26 cellular contexts compared by ENCODE assay signal in the genomic region with DNA sequence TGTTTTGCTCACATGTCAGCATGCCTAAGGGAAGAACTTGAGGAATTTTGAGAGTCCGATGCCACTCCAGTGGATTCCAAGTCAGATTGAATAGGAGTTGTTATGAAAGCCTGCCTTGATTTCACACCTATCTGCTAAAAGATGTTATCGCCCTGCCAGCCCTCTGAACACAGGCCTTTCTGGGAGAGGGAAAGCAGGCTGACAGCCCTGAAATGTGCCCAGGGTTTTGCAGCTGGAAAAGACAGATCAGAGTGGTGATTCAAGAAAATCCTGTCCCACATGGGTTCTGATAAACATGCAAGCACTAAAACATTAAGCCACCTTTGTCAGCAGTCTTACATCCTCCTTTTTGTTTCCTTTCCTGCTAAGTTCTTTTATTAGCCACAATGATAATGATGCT.
A peak's percentile ranks its signal among the peaks of the same experiment; 100 is the strongest.
DNase-seq lines count a peak whose midpoint lies in the region; ATAC-seq and TF ChIP-seq lines count a peak whose summit lies in the region.
"Had no signal": no experiment of that assay in that cellular context is flagged by ENCODE, and none has a peak within 500 bp of the region (broad histone marks: within the 10 kb centered on the region; RNA-seq: fewer than 3 reads in every experiment).

No MANE protein-coding gene starts in this region.

- 0 out of 2 replicates have a peak, but pooled peaks have one; percentile 12 for TF ChIP-seq RAD21 in SK-N-SH (IDR thresholded peaks at IDR 0.05; ENCODE audit: low read length)

- 36% methylated on average over 2 of the region's 2 CpGs for WGBS in SK-N-SH (ENCODE audit: low lambda C conversion rate)

- no peaks in the 10 kb centered on the region for H4K20me1 ChIP-seq in SK-N-SH (ENCODE audit: insufficient read depth)

- CTCF ChIA-PET in SK-N-SH (lab: Yijun Ruan, JAX), result no interaction called here

- no peak overlapping the region for H3K4me3 Mint-ChIP-seq in activated naive CD4-positive, alpha-beta T cell treated with anti-CD3 and anti-CD28 coated beads, Interleukin-2, amount 50 U/mL, for 24 hours
- no peak overlapping the region for H3K4me3 Mint-ChIP-seq in chondrocyte (ENCODE audit: unreplicated experiment)
- H3K4me3 Mint-ChIP-seq: CD8-positive, alpha-beta memory T cell had no signal

- no peaks in the 10 kb centered on the region for H3K9me3 ChIP-seq in SK-N-SH

- H3K27me3 Mint-ChIP-seq in activated naive CD4-positive, alpha-beta T cell treated with anti-CD3 and anti-CD28 coated beads, Interleukin-2, amount 50 U/mL, for 24 hours, result no peaks in the 10 kb centered on the region
- no peaks in the 10 kb centered on the region for H3K27me3 Mint-ChIP-seq in chondrocyte (ENCODE audit: low read depth)
- H3K27me3 Mint-ChIP-seq: CD8-positive, alpha-beta memory T cell had no signal

- H3K27ac Mint-ChIP-seq in activated naive CD4-positive, alpha-beta T cell treated with anti-CD3 and anti-CD28 coated beads, Interleukin-2, amount 50 U/mL, for 24 hours, result peak overlapping the region; percentile 11
- no peak overlapping the region for H3K27ac Mint-ChIP-seq in activated naive CD4-positive, alpha-beta T cell treated with anti-CD3 and anti-CD28 coated beads, Interleukin-2, amount 50 U/mL, for 72 hours
- H3K27ac Mint-ChIP-seq in chondrocyte (ENCODE audit: unreplicated experiment), result no peak overlapping the region
- H3K27ac Mint-ChIP-seq: CD8-positive, alpha-beta memory T cell had no signal

- H3F3A ChIP-seq in SK-N-SH (replicated peaks; ENCODE audit: insufficient read depth), result no peaks in the 10 kb centered on the region

- H3K9me3 Mint-ChIP-seq in activated naive CD4-positive, alpha-beta T cell treated with anti-CD3 and anti-CD28 coated beads, Interleukin-2, amount 50 U/mL, for 24 hours, result no peaks in the 10 kb centered on the region
- peaks cover 2 to 14% of the 10 kb centered on the region in 2 donors for H3K9me3 Mint-ChIP-seq in activated naive CD4-positive, alpha-beta T cell treated with anti-CD3 and anti-CD28 coated beads, Interleukin-2, amount 50 U/mL, for 72 hours
- no peaks in the 10 kb centered on the region for H3K9me3 Mint-ChIP-seq in chondrocyte (ENCODE audit: low read depth)

- no peaks in the 10 kb centered on the region for H3K4me1 Mint-ChIP-seq in activated naive CD4-positive, alpha-beta T cell treated with anti-CD3 and anti-CD28 coated beads, Interleukin-2, amount 50 U/mL, for 24 hours
- H3K4me1 Mint-ChIP-seq in chondrocyte (ENCODE audit: low read depth), result no peaks in the 10 kb centered on the region
- H3K4me1 Mint-ChIP-seq: CD8-positive, alpha-beta memory T cell had no signal

- no peaks in the 10 kb centered on the region for H3K79me2 ChIP-seq in SK-N-SH (ENCODE audit: insufficient read depth)

- H3K27me3 ChIP-seq in SK-N-SH (ENCODE audit: insufficient read depth), result no peaks in the 10 kb centered on the region

- H3K36me3 Mint-ChIP-seq in activated naive CD4-positive, alpha-beta T cell treated with anti-CD3 and anti-CD28 coated beads, Interleukin-2, amount 50 U/mL, for 24 hours, result no peaks in the 10 kb centered on the region
- no peaks in the 10 kb centered on the region for H3K36me3 Mint-ChIP-seq in activated naive CD4-positive, alpha-beta T cell treated with anti-CD3 and anti-CD28 coated beads, Interleukin-2, amount 50 U/mL, for 72 hours
- H3K36me3 Mint-ChIP-seq in chondrocyte (ENCODE audit: low read depth), result no peaks in the 10 kb centered on the region
- H3K36me3 Mint-ChIP-seq: CD8-positive, alpha-beta memory T cell had no signal

- no peaks in the 10 kb centered on the region for H3K9me2 ChIP-seq in SK-N-SH

- no peak overlapping the region for H3K4me3 ChIP-seq in SK-N-SH (ENCODE audit: low read depth in 2 of 2, low read length in 1 of 2)
- H3K4me3 ChIP-seq: SK-N-MC had no signal

- no peak overlapping the region for H2AFZ ChIP-seq in SK-N-SH (ENCODE audit: low read depth)

- peak in 1 of 2 experiments; percentile 48; a peak in 2 of 4 replicates for TF ChIP-seq EP300 in SK-N-SH (IDR thresholded peaks at IDR 0.05; ENCODE audit: borderline replicate concordance in 1 of 2, low read depth in 1 of 2, low read length in 1 of 2)

- H3K9ac ChIP-seq in SK-N-SH, result no peak overlapping the region
- H3K9ac ChIP-seq: KMS-11 had no signal

- TF ChIP-seq CTCF in SK-N-SH (IDR thresholded peaks at IDR 0.05) (no peak), chondrocyte (IDR thresholded peaks at IDR 0.05) (no peak)

- no peaks in the 10 kb centered on the region for H3K36me3 ChIP-seq in SK-N-SH (replicated peaks in 1 of 2; ENCODE audit: control insufficient read depth in 1 of 2, insufficient read depth in 2 of 2, low read length in 1 of 2)

- no peak for DNase-seq in activated naive CD4-positive, alpha-beta T cell treated with anti-CD3 and anti-CD28 coated beads, Interleukin-2, amount 50 U/mL, for 72 hours (ENCODE audit: low spot score in 2 of 2)
- DNase-seq in SK-N-SH (peak; percentile 17), chondrocyte (ENCODE audit: low spot score) (no peak)
- no peak for DNase-seq in stimulated activated CD4-positive, alpha-beta T cell treated with anti-CD3 and anti-CD28 coated beads, Interleukin-4, amount 100 ng/mL, for 24 hours
- DNase-seq: 8988T; Calu3; CD8-positive, alpha-beta memory T cell; DMS153; GOT3; HCEC 1CT; IMR-90; NCI-H1105; NCI-H146; NCI-H2029; NCI-H2171; NCI-H345; NCI-H524 treated with DMSO at 0.1 percent for 48 hours; NCI-H82; OCI-M1; Right ventricle myocardium superior had no signal

- no peak for ATAC-seq in activated naive CD4-positive, alpha-beta T cell treated with anti-CD3 and anti-CD28 coated beads, Interleukin-2, amount 50 U/mL, for 72 hours
- ATAC-seq in esophagus mucosa (peak; percentile 60), HG03571 (IDR thresholded peaks at IDR 0.05; ENCODE audit: unreplicated experiment) (no peak), HG03280 (IDR thresholded peaks at IDR 0.05; ENCODE audit: unreplicated experiment) (no peak)

- no peak overlapping the region for H3K4me2 ChIP-seq in SK-N-SH
- H3K4me2 ChIP-seq: KMS-11 had no signal

- POLR2A ChIA-PET in SK-N-SH (lab: Yijun Ruan, JAX), result no interaction called here

- peaks cover 0 to 12% of the 10 kb centered on the region in 2 experiments; a peak in 2 of 4 replicates for H3K4me1 ChIP-seq in SK-N-SH (ENCODE audit: control insufficient read depth in 1 of 2, insufficient read depth in 2 of 2, low read depth in 1 of 2, low read length in 1 of 2)

- H3K27ac ChIP-seq in SK-N-SH (ENCODE audit: low read depth in 2 of 2, low read length in 1 of 2), result no peak overlapping the region; a peak in 1 of 4 replicates
- H3K27ac ChIP-seq: KMS-11, SK-N-MC had no signal

TF ChIP-seq in SK-N-SH, 30 proteins besides CTCF, POLR2A, EP300 and RAD21 (continues in another document):
- TF ChIP-seq FOXJ3 (CRISPR knock-in tag; IDR thresholded peaks at IDR 0.05) (no peak), JUND (IDR thresholded peaks at IDR 0.05) (no peak), CHD2 (IDR thresholded peaks at IDR 0.05; ENCODE audit: low read length, partially characterized antibody) (no peak), SMC3 (IDR thresholded peaks at IDR 0.05; ENCODE audit: low read depth, low read length) (no peak), TAF1 (IDR thresholded peaks at IDR 0.05; ENCODE audit: borderline replicate concordance, low read depth, low read length) (no peak), MXI1 (IDR thresholded peaks at IDR 0.05; ENCODE audit: low read depth, low read length) (peak; percentile 57; the same call in 1 of the 2 replicates), RXRA (IDR thresholded peaks at IDR 0.05; ENCODE audit: borderline replicate concordance, low read depth) (no peak), ZBTB33 (IDR thresholded peaks at IDR 0.05; ENCODE audit: borderline replicate concordance, low read depth) (no peak), EZH2phosphoT487 (IDR thresholded peaks at IDR 0.05; ENCODE audit: borderline replicate concordance, low read depth) (no peak)
- TF ChIP-seq, protein P1, sequence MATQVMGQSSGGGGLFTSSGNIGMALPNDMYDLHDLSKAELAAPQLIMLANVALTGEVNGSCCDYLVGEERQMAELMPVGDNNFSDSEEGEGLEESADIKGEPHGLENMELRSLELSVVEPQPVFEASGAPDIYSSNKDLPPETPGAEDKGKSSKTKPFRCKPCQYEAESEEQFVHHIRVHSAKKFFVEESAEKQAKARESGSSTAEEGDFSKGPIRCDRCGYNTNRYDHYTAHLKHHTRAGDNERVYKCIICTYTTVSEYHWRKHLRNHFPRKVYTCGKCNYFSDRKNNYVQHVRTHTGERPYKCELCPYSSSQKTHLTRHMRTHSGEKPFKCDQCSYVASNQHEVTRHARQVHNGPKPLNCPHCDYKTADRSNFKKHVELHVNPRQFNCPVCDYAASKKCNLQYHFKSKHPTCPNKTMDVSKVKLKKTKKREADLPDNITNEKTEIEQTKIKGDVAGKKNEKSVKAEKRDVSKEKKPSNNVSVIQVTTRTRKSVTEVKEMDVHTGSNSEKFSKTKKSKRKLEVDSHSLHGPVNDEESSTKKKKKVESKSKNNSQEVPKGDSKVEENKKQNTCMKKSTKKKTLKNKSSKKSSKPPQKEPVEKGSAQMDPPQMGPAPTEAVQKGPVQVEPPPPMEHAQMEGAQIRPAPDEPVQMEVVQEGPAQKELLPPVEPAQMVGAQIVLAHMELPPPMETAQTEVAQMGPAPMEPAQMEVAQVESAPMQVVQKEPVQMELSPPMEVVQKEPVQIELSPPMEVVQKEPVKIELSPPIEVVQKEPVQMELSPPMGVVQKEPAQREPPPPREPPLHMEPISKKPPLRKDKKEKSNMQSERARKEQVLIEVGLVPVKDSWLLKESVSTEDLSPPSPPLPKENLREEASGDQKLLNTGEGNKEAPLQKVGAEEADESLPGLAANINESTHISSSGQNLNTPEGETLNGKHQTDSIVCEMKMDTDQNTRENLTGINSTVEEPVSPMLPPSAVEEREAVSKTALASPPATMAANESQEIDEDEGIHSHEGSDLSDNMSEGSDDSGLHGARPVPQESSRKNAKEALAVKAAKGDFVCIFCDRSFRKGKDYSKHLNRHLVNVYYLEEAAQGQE (IDR thresholded peaks at IDR 0.05; ENCODE audit: low read depth, low read length), result no peak
